8 cellular contexts compared by ENCODE assay signal in the genomic region with DNA sequence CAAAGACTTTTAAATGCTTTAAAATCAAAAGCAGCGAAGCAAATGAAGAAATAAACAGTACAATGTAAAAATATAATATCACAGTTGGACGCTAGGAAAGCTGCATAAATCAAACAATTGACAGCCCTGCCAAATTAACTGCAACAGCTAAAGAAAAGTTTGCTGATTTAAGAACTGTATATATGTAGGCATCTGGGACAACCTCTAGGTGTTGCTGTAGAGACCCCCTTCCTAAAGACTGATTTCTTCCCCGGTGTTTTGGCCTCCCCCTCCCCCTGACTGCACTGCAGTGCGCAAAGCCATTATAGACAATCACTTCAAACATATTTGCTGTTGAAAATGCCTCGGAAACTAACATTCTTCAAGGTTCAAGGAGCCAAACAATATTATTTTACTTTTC. TPM values are rescaled to one million over a fixed set of nuclear protein-coding genes. Genes with fewer than 3 reads are reported as not detected.
DNase-seq lines count a peak whose midpoint lies in the region; ATAC-seq and TF ChIP-seq lines count a peak whose summit lies in the region.

No MANE protein-coding gene starts in this region.

- no peak overlapping the region for H3K27ac Mint-ChIP-seq in activated CD4-positive, alpha-beta T cell treated with anti-CD3 and anti-CD28 coated beads, Interleukin-2, amount 10 ng/mL, durations not matched to agents 7 days and 5 days

- H3K4me3 Mint-ChIP-seq in activated CD4-positive, alpha-beta T cell treated with anti-CD3 and anti-CD28 coated beads, Interleukin-2, amount 10 ng/mL, durations not matched to agents 7 days and 5 days, result peak overlapping the region; percentile 81

- peak overlapping the region in 13 of 21 experiments; percentile 0 to 76 (median 59) for H3K27ac ChIP-seq in skin epidermis

- TF ChIP-seq CTCF in GM12872 (IDR thresholded peaks at IDR 0.05; ENCODE audit: insufficient read depth, low read depth, low read length), result peak; percentile 55

- DNase-seq in AG08395 (ENCODE audit: low spot score) (peak; percentile 3), Kasumi-1 (lab: John Stamatoyannopoulos, UW) (peak; percentile 60 to 75), globus pallidus (ENCODE audit: low spot score) (peak; percentile 15), amniotic stem cell (lab: John Stamatoyannopoulos, UW) (no peak)
- peak; percentile 30 for DNase-seq in activated CD4-positive, alpha-beta T cell treated with anti-CD3 and anti-CD28 coated beads, Interleukin-2, amount 10 ng/mL, durations not matched to agents 7 days and 5 days

- peaks cover 27% of the 10 kb centered on the region for H3K4me1 Mint-ChIP-seq in activated CD4-positive, alpha-beta T cell treated with anti-CD3 and anti-CD28 coated beads, Interleukin-2, amount 10 ng/mL, durations not matched to agents 7 days and 5 days

- no peaks in the 10 kb centered on the region for H3K36me3 Mint-ChIP-seq in activated CD4-positive, alpha-beta T cell treated with anti-CD3 and anti-CD28 coated beads, Interleukin-2, amount 10 ng/mL, durations not matched to agents 7 days and 5 days (ENCODE audit: low read depth)

- H3K9me3 Mint-ChIP-seq in activated CD4-positive, alpha-beta T cell treated with anti-CD3 and anti-CD28 coated beads, Interleukin-2, amount 10 ng/mL, durations not matched to agents 7 days and 5 days, result no peaks in the 10 kb centered on the region

- H3K27me3 Mint-ChIP-seq in activated CD4-positive, alpha-beta T cell treated with anti-CD3 and anti-CD28 coated beads, Interleukin-2, amount 10 ng/mL, durations not matched to agents 7 days and 5 days, result peaks cover 40% of the 10 kb centered on the region

- ATAC-seq in HG02981 (IDR thresholded peaks at IDR 0.05; ENCODE audit: unreplicated experiment), result no peak

- POLR2A ChIA-PET in activated CD4-positive, alpha-beta T cell treated with anti-CD3 and anti-CD28 coated beads, Interleukin-2, amount 10 ng/mL, durations not matched to agents 7 days and 5 days (lab: Charles Lee), result no interaction called here

- peak overlapping the region; percentile 42 to 72 (median 56) for H3K4me3 ChIP-seq in skin epidermis

- CTCF ChIA-PET in activated CD4-positive, alpha-beta T cell treated with anti-CD3 and anti-CD28 coated beads, Interleukin-2, amount 10 ng/mL, durations not matched to agents 7 days and 5 days (lab: Charles Lee), result interaction anchor here (0.7 to 1.2 kb wide), 7 partner anchors 14 to 158 kb away, joined by 3 to 6 read pairs (median 3); no protein-coding TSS in a partner anchor

RNA-seq across cellular contexts. Expression of a gene that starts 1.1 kb away (rescaled TPM):
- total RNA-seq in activated CD4-positive, alpha-beta T cell treated with anti-CD3 and anti-CD28 coated beads, Interleukin-2, amount 10 ng/mL, durations not matched to agents 7 days and 5 days, result 1 to 10 TPM in 1 of 2 experiments, under 1 TPM in 1; 0.79 to 1.1 TPM

RNA-seq across cellular contexts. Expression of a gene that starts 58.2 kb away (rescaled TPM):
- total RNA-seq in activated CD4-positive, alpha-beta T cell treated with anti-CD3 and anti-CD28 coated beads, Interleukin-2, amount 10 ng/mL, durations not matched to agents 7 days and 5 days, result 10 to 100 TPM; 40.7 to 52.5 TPM
